Comparison of ENCODE assay signal across 19 cellular contexts in genomic region chr9:786405-786804, GRCh38. TPM values are rescaled to one million over a fixed set of nuclear protein-coding genes. Genes with fewer than 3 reads are reported as not detected.
DNase-seq lines count a peak whose midpoint lies in the region; ATAC-seq, FAIRE-seq and TF ChIP-seq lines count a peak whose summit lies in the region.
"Had no signal": no experiment of that assay in that cellular context is flagged by ENCODE, and none has a peak within 500 bp of the region (broad histone marks: within the 10 kb centered on the region; RNA-seq: fewer than 3 reads in every experiment).

No MANE protein-coding gene starts in this region.

- TF ChIP-seq CTCF in HepG2 (CRISPR knock-in tag; IDR thresholded peaks at IDR 0.05) (no peak), right lobe of liver (IDR thresholded peaks at IDR 0.05) (no peak), endothelial cell of umbilical vein (IDR thresholded peaks at IDR 0.05; ENCODE audit: extremely low read depth in 1 of 2, insufficient read depth in 1 of 2, low read depth in 1 of 2, low read length in 2 of 2) (no peak), thyroid gland (IDR thresholded peaks at IDR 0.05) (no peak)

- in situ Hi-C loops in HepG2 (cut with HindIII; ENCODE audit: extremely low pct_ligation_motif_present, low pct_unique_long_range_greater_than_20kb) = no loop called here

- H4K20me1 ChIP-seq in HepG2 (ENCODE audit: insufficient read depth, low read length) (no peaks in the 10 kb centered on the region), endothelial cell of umbilical vein (replicated peaks; ENCODE audit: control insufficient read depth, extremely low read depth, insufficient read depth, low read length) (no peaks in the 10 kb centered on the region)

- TF ChIP-seq EP300 in HepG2 (IDR thresholded peaks at IDR 0.05; ENCODE audit: low read depth in 2 of 2, low read length in 2 of 2) (no peak), HepG2 (CRISPR knock-in tag; IDR thresholded peaks at IDR 0.05; ENCODE audit: borderline replicate concordance) (no peak)

- TF ChIP-seq POLR2A in HepG2 (IDR thresholded peaks at IDR 0.05; ENCODE audit: insufficient read depth in 1 of 2, low read depth in 2 of 2, low read length in 2 of 2) (no peak), right lobe of liver (IDR thresholded peaks at IDR 0.05) (no peak), endothelial cell of umbilical vein (IDR thresholded peaks at IDR 0.05; ENCODE audit: low read depth, low read length) (no peak), thyroid gland (IDR thresholded peaks at IDR 0.05) (no peak)

- CTCF ChIA-PET in HepG2 (lab: Yijun Ruan, JAX; ENCODE audit: low intra/inter-chr PET ratio, low total read pairs) = no interaction called here
- CTCF ChIA-PET in endothelial cell of umbilical vein (lab: Charles Lee) = interaction anchor here (0.9 kb wide), 1 partner anchor 17 kb away, joined by 3 read pairs; no protein-coding TSS in a partner anchor

- ATAC-seq in HepG2 (peak; percentile 76), right lobe of liver (no peak), GM19397 (IDR thresholded peaks at IDR 0.05; ENCODE audit: unreplicated experiment) (no peak)

- BruUV-seq in HepG2 (replicated peaks; lab: Mats Ljungman, UMichigan) (no TSS peak), endothelial cell of umbilical vein (replicated peaks; lab: Mats Ljungman, UMichigan) (no TSS peak)

- no peaks in the 10 kb centered on the region for H3K79me2 ChIP-seq in HepG2 (ENCODE audit: insufficient read depth, low read length)
- no peaks in the 10 kb centered on the region for H3K79me2 ChIP-seq in endothelial cell of umbilical vein (ENCODE audit: control insufficient read depth, insufficient read depth, low read length)

- peak; percentile 44 for FAIRE-seq in HepG2 (lab: Jason Lieb, UNC)
- FAIRE-seq in endothelial cell of umbilical vein (lab: Jason Lieb, UNC) = peak; percentile 57
- FAIRE-seq: GM12891 had no signal

- H3K27me3 ChIP-seq in HepG2 (ENCODE audit: control insufficient read depth in 1 of 2, insufficient read depth in 2 of 2, low read length in 2 of 2) (no peaks in the 10 kb centered on the region), right lobe of liver (no peaks in the 10 kb centered on the region), endothelial cell of umbilical vein (ENCODE audit: control insufficient read depth in 2 of 2, insufficient read depth in 2 of 2, low read length in 2 of 2) (peaks cover 0 to 2% of the 10 kb centered on the region in 2 experiments), thyroid gland (no peaks in the 10 kb centered on the region)

- intact Hi-C loops in HepG2 (cut with micrococcal nuclease; ENCODE audit: unreplicated experiment) (no loop called here), right lobe of liver (cut with DNase I) (no loop called here), endothelial cell of umbilical vein (cut with micrococcal nuclease) (no loop called here), thyroid gland (cut with DNase I) (no loop called here)

- no peak for TF ChIP-seq RAD21 in HepG2 (CRISPR knock-in tag; IDR thresholded peaks at IDR 0.05)

- no peak overlapping the region; the same call in 1 of the 2 replicates for H3K4me2 ChIP-seq in HepG2 (ENCODE audit: low read depth, low read length)
- H3K4me2 ChIP-seq in endothelial cell of umbilical vein (ENCODE audit: insufficient read depth, low read length) = no peak overlapping the region

- H3K36me3 ChIP-seq in HepG2 (replicated peaks in 1 of 2; ENCODE audit: control insufficient read depth in 1 of 2, insufficient read depth in 2 of 2, low read length in 2 of 2) (no peaks in the 10 kb centered on the region), right lobe of liver (no peaks in the 10 kb centered on the region), endothelial cell of umbilical vein (ENCODE audit: control insufficient read depth in 2 of 2, extremely low read depth in 1 of 2, insufficient read depth in 2 of 2, low read length in 2 of 2) (no peaks in the 10 kb centered on the region), thyroid gland (no peaks in the 10 kb centered on the region)
- H3K36me3 ChIP-seq: HAP-1 had no signal

- H3K27ac ChIP-seq in HepG2 (ENCODE audit: extremely low read length, insufficient read depth, low read length) (no peak overlapping the region), right lobe of liver (no peak overlapping the region), endothelial cell of umbilical vein (ENCODE audit: insufficient read depth, low read depth, low read length) (no peak overlapping the region), thyroid gland (peak overlapping the region in 2 of 3 donors; percentile 53)
- H3K27ac ChIP-seq: 22Rv1 had no signal

- POLR2A ChIA-PET in HepG2 (lab: Yijun Ruan, JAX) = no interaction called here
- POLR2A ChIA-PET in endothelial cell of umbilical vein (lab: Charles Lee) = no interaction called here

- H3K9me3 ChIP-seq in HepG2 (ENCODE audit: low read length) (no peaks in the 10 kb centered on the region), right lobe of liver (no peaks in the 10 kb centered on the region), endothelial cell of umbilical vein (replicated peaks; ENCODE audit: control insufficient read depth, insufficient read depth, low read length) (no peaks in the 10 kb centered on the region), thyroid gland (no peaks in the 10 kb centered on the region)
- H3K9me3 ChIP-seq: Caco-2, HAP-1 had no signal

- dilution Hi-C loops in endothelial cell of umbilical vein (cut with MboI; ENCODE audit: extremely low pct_ligation_motif_present, low sequenced_read_pairs) = no loop called here

- H3K9me1 ChIP-seq in endothelial cell of umbilical vein (replicated peaks; ENCODE audit: control insufficient read depth, extremely low read depth, insufficient read depth, low read length) = no peaks in the 10 kb centered on the region

- no peak overlapping the region for H2AFZ ChIP-seq in HepG2 (ENCODE audit: low read length)
- H2AFZ ChIP-seq in endothelial cell of umbilical vein (ENCODE audit: low read depth, low read length) = no peak overlapping the region

- peaks cover 13% of the 10 kb centered on the region for H3K4me1 ChIP-seq in HepG2 (ENCODE audit: insufficient read depth, low read length)
- H3K4me1 ChIP-seq in right lobe of liver = no peaks in the 10 kb centered on the region
- H3K4me1 ChIP-seq in endothelial cell of umbilical vein (ENCODE audit: control insufficient read depth, extremely low read depth, insufficient read depth, low read length) = no peaks in the 10 kb centered on the region
- peaks cover 0 to 20% of the 10 kb centered on the region in 2 donors for H3K4me1 ChIP-seq in thyroid gland
- H3K4me1 ChIP-seq: Caco-2, HAP-1 had no signal

- DNase-seq in HepG2 (ENCODE audit: low spot score) (peak; percentile 21), right lobe of liver (no peak), endothelial cell of umbilical vein (ENCODE audit: low read depth, low spot score) (no peak), thyroid gland (peak; percentile 30 to 34), T-helper 2 cell (no peak), NCI-H2081 (lab: John Stamatoyannopoulos, UW) (no peak), hypothalamus (lab: John Stamatoyannopoulos, UW) (no peak)
- DNase-seq: Caco-2; CD8-positive, alpha-beta memory T cell; DMS53 had no signal

- WGBS in HepG2 (ENCODE audit: low lambda C conversion rate) = 0% methylated on average over 6 of the region's 6 CpGs
- 54% methylated on average over 5 of the region's 6 CpGs for WGBS in right lobe of liver (ENCODE audit: insufficient coverage, low coverage, low lambda C conversion rate, missing lambda C conversion rate)
- 54 to 61% methylated on average over 6 of the region's 6 CpGs for WGBS in thyroid gland, 2 donors

- no peak overlapping the region for H3K4me3 ChIP-seq in HepG2 (replicated peaks in 1 of 3; ENCODE audit: insufficient read depth in 1 of 3, low read depth in 2 of 3, low read length in 3 of 3)
- no peak overlapping the region for H3K4me3 ChIP-seq in right lobe of liver
- no peak overlapping the region for H3K4me3 ChIP-seq in endothelial cell of umbilical vein (replicated peaks in 1 of 3; ENCODE audit: insufficient read depth in 1 of 3, low read depth in 1 of 3, low read length in 3 of 3)
- no peak overlapping the region for H3K4me3 ChIP-seq in thyroid gland (replicated peaks in 1 of 3)
- H3K4me3 ChIP-seq: HAP-1 had no signal

- H3K9ac ChIP-seq in HepG2 (ENCODE audit: insufficient read depth, low read depth, low read length) (no peak overlapping the region), endothelial cell of umbilical vein (replicated peaks; ENCODE audit: extremely low read depth, insufficient read depth, low read length) (no peak overlapping the region)

RNA-seq across cellular contexts. Expression of gene DMRT1, which starts 55.1 kb away (rescaled TPM):
- total RNA-seq in HepG2 (2016; rRNA removed; fragmentation: Illumina TruSeq; extraction: Trizol) (not detected in 2 replicates), right lobe of liver (not detected), endothelial cell of umbilical vein (0.20 TPM in 1 of 2 replicates, not detected in the other), thyroid gland (1 to 10 TPM in 1 of 4 donors, under 1 TPM in 2, not detected in 1; 0.33 to 2.0 (median 0.94) TPM)
- total RNA-seq in HepG2 (2016; cell fraction: cytosol; rRNA removed; fragmentation: Illumina TruSeq; extraction: Trizol; ENCODE audit: low read depth) = not detected in 2 replicates
- not detected in 2 replicates for total RNA-seq in HepG2 (2016; cell fraction: insoluble cytoplasmic fraction; rRNA removed; fragmentation: Illumina TruSeq; extraction: Trizol)
- total RNA-seq in HepG2 (2016; cell fraction: membrane; rRNA removed; fragmentation: Illumina TruSeq; extraction: Trizol) = not detected in 2 replicates
- not detected in 2 replicates for total RNA-seq in HepG2 (2016; cell fraction: nucleus; rRNA removed; fragmentation: Illumina TruSeq; extraction: Trizol)
- polyA plus RNA-seq in HepG2 (2011; rRNA removed) (not detected in 2 replicates), endothelial cell of umbilical vein (0.08 TPM in 1 of 2 replicates, not detected in the other)
- polyA plus RNA-seq in HepG2 (2011; cell fraction: cytosol; rRNA removed) = not detected in 2 replicates
- polyA plus RNA-seq in HepG2 (2011; cell fraction: nucleus; rRNA removed) = not detected in 2 replicates
- polyA plus RNA-seq in HepG2 (2012) = not detected in 2 replicates
- not detected in 2 replicates for polyA plus RNA-seq in HepG2 (2016; cell fraction: cytosol; fragmentation: Illumina TruSeq; extraction: Trizol; ENCODE audit: low read depth)
- polyA plus RNA-seq in HepG2 (2016; cell fraction: insoluble cytoplasmic fraction; fragmentation: Illumina TruSeq; extraction: Trizol; ENCODE audit: low read depth) = not detected in 2 replicates
- not detected in 2 replicates for polyA plus RNA-seq in HepG2 (2016; cell fraction: membrane; fragmentation: Illumina TruSeq; extraction: Trizol; ENCODE audit: low read depth)
- not detected in 2 replicates for polyA plus RNA-seq in HepG2 (2016; cell fraction: nucleus; fragmentation: Illumina TruSeq; extraction: Trizol; ENCODE audit: insufficient read depth, low read depth)
- polyA minus RNA-seq in HepG2 (2011; rRNA and poly(A)+ RNA removed; ENCODE audit: low replicate concordance) = not detected in 2 replicates
- polyA minus RNA-seq in HepG2 (2011; cell fraction: cytosol; rRNA and poly(A)+ RNA removed) = not detected in 2 replicates
- polyA minus RNA-seq in HepG2 (2011; cell fraction: nucleus; rRNA and poly(A)+ RNA removed) = not detected in 2 replicates
- polyA plus RNA-seq in endothelial cell of umbilical vein (2011; cell fraction: cytosol; rRNA removed) = 0.03 and 0.04 TPM in 2 replicates
- polyA plus RNA-seq in endothelial cell of umbilical vein (2011; cell fraction: nucleus; rRNA removed) = not detected in 2 replicates
- polyA plus RNA-seq in endothelial cell of umbilical vein (2012) = 0.09 and 0.19 TPM in 2 replicates
- 0.27 TPM in 1 of 2 replicates, not detected in the other for polyA minus RNA-seq in endothelial cell of umbilical vein
- not detected for polyA minus RNA-seq in endothelial cell of umbilical vein (2011; cell fraction: cytosol; rRNA and poly(A)+ RNA removed)
- not detected in 2 replicates for polyA minus RNA-seq in endothelial cell of umbilical vein (2011; cell fraction: nucleus; rRNA and poly(A)+ RNA removed)
- total RNA-seq: A673; Caco-2; CD8-positive, alpha-beta memory T cell; G401; H1; HT1080 had no signal
- polyA plus RNA-seq: BJ; CD8-positive, alpha-beta memory T cell had no signal

Comparison
In these comparisons a context has a peak if more than half of its experiments do, and no peak if none do; other contexts are left out.
1. DNase-seq: peak in HepG2 (single experiment) and thyroid gland (2 of 2); none in right lobe of liver (0 of 3), endothelial cell of umbilical vein (single experiment), T-helper 2 cell (0 of 5), NCI-H2081 (0 of 2) and hypothalamus (0 of 51).
2. H3K27ac ChIP-seq: peak in thyroid gland (2 of 3); none in HepG2 (single experiment), right lobe of liver (0 of 3) and endothelial cell of umbilical vein (single experiment).